In the genomic region with DNA sequence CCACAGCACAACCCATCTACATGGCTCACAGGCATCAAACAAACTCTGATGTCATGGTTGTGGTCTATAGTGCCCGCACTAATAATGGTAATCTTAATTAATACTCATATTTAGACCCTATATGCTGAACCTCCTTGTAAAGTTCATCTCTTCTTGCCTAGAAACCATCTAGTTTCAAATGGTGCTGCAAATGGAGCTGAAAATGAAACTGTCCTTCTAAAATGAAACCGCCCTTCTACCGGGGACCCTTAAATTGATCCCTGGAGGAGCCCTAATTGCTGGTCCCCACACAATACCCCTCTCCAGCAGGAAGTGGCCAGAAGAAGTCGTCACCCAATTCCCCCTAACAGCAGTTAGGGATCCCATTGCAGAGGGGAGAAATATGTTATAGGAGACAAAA, we compare ENCODE assay signal across 20 cellular contexts.
DNase-seq lines count a peak whose midpoint lies in the region; ATAC-seq and TF ChIP-seq lines count a peak whose summit lies in the region.
"Had no signal": no experiment of that assay in that cellular context is flagged by ENCODE, and none has a peak within 500 bp of the region (broad histone marks: within the 10 kb centered on the region; RNA-seq: fewer than 3 reads in every experiment).

No MANE protein-coding gene starts in this region.

- TF ChIP-seq CTCF in endodermal cell (conservative IDR thresholded peaks at IDR 0.05) = no peak

- H3K27me3 ChIP-seq in endodermal cell (ENCODE audit: control insufficient read depth, insufficient read depth, low read length, poor library complexity, severe bottlenecking) = no peaks in the 10 kb centered on the region
- H3K27me3 ChIP-seq: SJSA1 had no signal

- H3K9ac ChIP-seq in endodermal cell (ENCODE audit: extremely low read depth, low read length, poor library complexity, severe bottlenecking) = peak overlapping the region; percentile 25

- WGBS in endodermal cell (ENCODE audit: insufficient coverage in 1 of 2, insufficient read length in 1 of 2), 2 experiments = 95 to 100% methylated on average over 2 to 3 of the region's 4 CpGs

- peaks cover 62% of the 10 kb centered on the region for H3K9me3 Mint-ChIP-seq in endodermal cell
- H3K9me3 Mint-ChIP-seq in stimulated activated naive CD8-positive, alpha-beta T cell treated with anti-CD3 and anti-CD28 coated beads, Interleukin-15, amount 100 ng/mL, for 72 hours = peaks cover 0 to 1% of the 10 kb centered on the region in 2 donors

- peak overlapping the region; percentile 30 for H3K27ac ChIP-seq in endodermal cell (ENCODE audit: low read depth, low read length)
- H3K27ac ChIP-seq: A549, RWPE1, SJSA1 had no signal

- no peaks in the 10 kb centered on the region for H3K36me3 Mint-ChIP-seq in endodermal cell (ENCODE audit: low read depth)

- H3K4me1 Mint-ChIP-seq in endodermal cell = peaks cover 21% of the 10 kb centered on the region
- H3K4me1 Mint-ChIP-seq in stimulated activated naive CD8-positive, alpha-beta T cell treated with anti-CD3 and anti-CD28 coated beads, Interleukin-15, amount 100 ng/mL, for 72 hours = no peaks in the 10 kb centered on the region

- no peaks in the 10 kb centered on the region for H3K9me3 ChIP-seq in endodermal cell (ENCODE audit: control insufficient read depth, low read length)
- H3K9me3 ChIP-seq: A549, Caco-2, SJSA1 had no signal

- ATAC-seq in GM18498 (IDR thresholded peaks at IDR 0.05; ENCODE audit: unreplicated experiment) (peak; percentile 69), GM21360 (IDR thresholded peaks at IDR 0.05; ENCODE audit: unreplicated experiment) (peak; percentile 53), HG03521 (IDR thresholded peaks at IDR 0.05; ENCODE audit: unreplicated experiment) (peak; percentile 40), HG03460 (IDR thresholded peaks at IDR 0.05; ENCODE audit: unreplicated experiment) (no peak)
- no peak for ATAC-seq in stimulated activated naive CD8-positive, alpha-beta T cell treated with anti-CD3 and anti-CD28 coated beads, Interleukin-15, amount 100 ng/mL, for 72 hours
- ATAC-seq: A549, HepG2 had no signal

- H3K36me3 ChIP-seq in endodermal cell (ENCODE audit: control insufficient read depth, insufficient read depth, low read length) = no peaks in the 10 kb centered on the region
- H3K36me3 ChIP-seq: SJSA1 had no signal

- H3K27me3 Mint-ChIP-seq in endodermal cell (ENCODE audit: insufficient read depth) = no peaks in the 10 kb centered on the region
- H3K27me3 Mint-ChIP-seq in stimulated activated naive CD8-positive, alpha-beta T cell treated with anti-CD3 and anti-CD28 coated beads, Interleukin-15, amount 100 ng/mL, for 72 hours = no peaks in the 10 kb centered on the region

- H3K27ac Mint-ChIP-seq in endodermal cell = no peak overlapping the region
- H3K27ac Mint-ChIP-seq in stimulated activated naive CD8-positive, alpha-beta T cell treated with anti-CD3 and anti-CD28 coated beads, Interleukin-15, amount 100 ng/mL, for 72 hours = no peak overlapping the region

- H3K4me3 Mint-ChIP-seq in endodermal cell = no peak overlapping the region
- H3K4me3 Mint-ChIP-seq in stimulated activated naive CD8-positive, alpha-beta T cell treated with anti-CD3 and anti-CD28 coated beads, Interleukin-15, amount 100 ng/mL, for 72 hours = no peak overlapping the region

- peaks cover 5% of the 10 kb centered on the region for H3K4me1 ChIP-seq in endodermal cell (ENCODE audit: control insufficient read depth, insufficient read depth, low read length)
- H3K4me1 ChIP-seq: A549, Caco-2, SJSA1 had no signal

- no peak for DNase-seq in endodermal cell
- DNase-seq in OCI-M1 (lab: John Stamatoyannopoulos, UW) = no peak
- DNase-seq in stimulated activated naive CD8-positive, alpha-beta T cell treated with anti-CD3 and anti-CD28 coated beads, Interleukin-15, amount 100 ng/mL, for 72 hours = no peak
- no peak for DNase-seq in HT-29 (ENCODE audit: low spot score)
- DNase-seq: Caco-2, DMS53, H7, Karpas-422, NCI-H2029, NCI-H2171 treated with DMSO at 0.1 percent for 48 hours, NCI-H510A treated with DMSO at 0.1 percent for 48 hours, T-helper 1 cell had no signal

- peak overlapping the region; percentile 57 for H3K4me3 ChIP-seq in endodermal cell (ENCODE audit: low read length)
- H3K4me3 ChIP-seq: A549, SJSA1 had no signal

Comparison
In these comparisons a context has a peak if more than half of its experiments do, and no peak if none do; other contexts are left out.
1. ATAC-seq: peak in GM18498 (single experiment), GM21360 (single experiment) and HG03521 (single experiment); none in HG03460 (single experiment) and stimulated activated naive CD8-positive, alpha-beta T cell treated with anti-CD3 and anti-CD28 coated beads, Interleukin-15, amount 100 ng/mL, for 72 hours (single experiment).